In the genomic region with DNA sequence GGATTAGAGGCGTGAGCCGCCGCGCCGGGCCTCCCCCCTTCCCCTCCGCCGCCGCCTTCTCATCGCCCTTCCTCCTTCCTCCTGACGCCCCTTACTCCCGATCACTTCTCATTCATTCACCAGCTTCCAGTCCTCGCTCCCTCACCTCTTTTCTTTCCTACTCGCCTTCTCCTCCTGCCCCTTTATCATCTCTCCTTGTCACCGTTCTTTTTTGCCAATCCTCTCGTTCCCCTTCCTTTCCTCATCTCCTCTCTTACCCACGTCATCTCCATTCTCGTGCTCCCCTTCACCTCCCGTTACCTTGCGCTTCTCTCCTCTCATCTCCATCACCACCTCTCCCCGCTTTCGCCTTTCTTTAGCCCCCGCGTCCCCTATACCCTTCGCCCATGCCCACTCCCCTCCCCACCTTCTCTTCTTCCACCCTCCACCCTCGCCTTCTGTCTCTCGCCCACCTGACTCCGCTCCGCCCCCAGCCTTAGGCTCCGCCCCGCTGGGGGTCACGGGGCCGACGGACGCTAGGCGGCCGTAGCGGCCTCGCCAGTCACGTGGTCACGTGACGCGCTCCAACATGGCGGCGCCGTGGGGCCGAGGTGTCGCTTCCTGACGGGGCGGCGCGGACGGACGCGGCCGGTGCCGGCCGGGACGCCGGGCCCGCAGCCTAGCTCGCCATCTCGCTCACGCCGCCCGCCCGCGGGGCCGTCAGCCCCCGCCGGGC, we compare ENCODE assay signal across 1 cellular context.
TF ChIP-seq lines count a peak whose summit lies in the region.

A gene (plus strand): TSS at position 544 of the 715 bp plus-strand sequence. CDS start 179 bp downstream, outside the sequence.

TF ChIP-seq in HepG2, 621 proteins besides CTCF, POLR2A, EP300 and RAD21 (continued from another document and continues in another):
- TF ChIP-seq, protein P1, sequence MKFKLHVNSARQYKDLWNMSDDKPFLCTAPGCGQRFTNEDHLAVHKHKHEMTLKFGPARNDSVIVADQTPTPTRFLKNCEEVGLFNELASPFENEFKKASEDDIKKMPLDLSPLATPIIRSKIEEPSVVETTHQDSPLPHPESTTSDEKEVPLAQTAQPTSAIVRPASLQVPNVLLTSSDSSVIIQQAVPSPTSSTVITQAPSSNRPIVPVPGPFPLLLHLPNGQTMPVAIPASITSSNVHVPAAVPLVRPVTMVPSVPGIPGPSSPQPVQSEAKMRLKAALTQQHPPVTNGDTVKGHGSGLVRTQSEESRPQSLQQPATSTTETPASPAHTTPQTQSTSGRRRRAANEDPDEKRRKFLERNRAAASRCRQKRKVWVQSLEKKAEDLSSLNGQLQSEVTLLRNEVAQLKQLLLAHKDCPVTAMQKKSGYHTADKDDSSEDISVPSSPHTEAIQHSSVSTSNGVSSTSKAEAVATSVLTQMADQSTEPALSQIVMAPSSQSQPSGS (CRISPR knock-in tag; IDR thresholded peaks at IDR 0.05) = no peak
- TF ChIP-seq HNRNPH1 (optimal IDR thresholded peaks at IDR 0.05; ENCODE audit: low read depth, low read length) (peak; percentile 97), ZNF343 (CRISPR knock-in tag; IDR thresholded peaks at IDR 0.05) (peak; percentile 69; the same call in 1 of the 2 replicates), ZNF619 (CRISPR knock-in tag; IDR thresholded peaks at IDR 0.05) (no peak), NR3C1 (CRISPR knock-in tag; IDR thresholded peaks at IDR 0.05) (no peak), ATF7 (IDR thresholded peaks at IDR 0.05) (peak; percentile 81), ATF7 (CRISPR knock-in tag; IDR thresholded peaks at IDR 0.05) (no peak), ZBTB21 (CRISPR knock-in tag; IDR thresholded peaks at IDR 0.05) (no peak; the same call in 1 of the 2 replicates), YY1 (IDR thresholded peaks at IDR 0.05; ENCODE audit: insufficient read depth, insufficient replicate concordance, low read depth, low read length) (peak; percentile 99), MEF2D (CRISPR knock-in tag; IDR thresholded peaks at IDR 0.05) (peak; percentile 43; the same call in 1 of the 2 replicates), RORA (CRISPR knock-in tag; IDR thresholded peaks at IDR 0.05) (no peak), ZNF792 (CRISPR knock-in tag; IDR thresholded peaks at IDR 0.05) (peak; percentile 72; the same call in 1 of the 2 replicates), JDP2 (CRISPR knock-in tag; IDR thresholded peaks at IDR 0.05; ENCODE audit: borderline replicate concordance) (no peak), EHMT2 (IDR thresholded peaks at IDR 0.05; ENCODE audit: borderline replicate concordance, low read depth, low read length) (no peak), ZNF460 (CRISPR knock-in tag; IDR thresholded peaks at IDR 0.05; ENCODE audit: borderline replicate concordance) (no peak), ZNF761 (CRISPR knock-in tag; conservative IDR thresholded peaks at IDR 0.05) (no peak; the same call in 1 of the 2 replicates), CCAR2 (optimal IDR thresholded peaks at IDR 0.05; ENCODE audit: low read depth, low read length) (peak; percentile 65), ZNF441 (CRISPR knock-in tag; IDR thresholded peaks at IDR 0.05; ENCODE audit: borderline replicate concordance) (peak; percentile 91), RFX1 (IDR thresholded peaks at IDR 0.05) (no peak), GTF2F1 (IDR thresholded peaks at IDR 0.05; ENCODE audit: low read length) (peak; percentile 98), PAX8 (CRISPR knock-in tag; IDR thresholded peaks at IDR 0.05; ENCODE audit: borderline replicate concordance) (peak; percentile 85; the same call in 1 of the 2 replicates), RFXAP (CRISPR knock-in tag; IDR thresholded peaks at IDR 0.05; ENCODE audit: borderline replicate concordance) (no peak), ZNF367 (CRISPR knock-in tag; IDR thresholded peaks at IDR 0.05; ENCODE audit: borderline replicate concordance) (no peak), BORCS8-MEF2B (CRISPR knock-in tag; IDR thresholded peaks at IDR 0.05) (no peak), HNRNPLL (IDR thresholded peaks at IDR 0.05; ENCODE audit: low read depth, low read length, poor library complexity, severe bottlenecking) (peak; percentile 74), HCFC1 (IDR thresholded peaks at IDR 0.05; ENCODE audit: low read depth, low read length) (peak; percentile 64), NFYB (CRISPR knock-in tag; IDR thresholded peaks at IDR 0.05) (no peak), SOX5 (CRISPR knock-in tag; IDR thresholded peaks at IDR 0.05; ENCODE audit: borderline replicate concordance) (peak; percentile 70; the same call in 1 of the 2 replicates), ZNF737 (CRISPR knock-in tag; IDR thresholded peaks at IDR 0.05; ENCODE audit: borderline replicate concordance) (no peak), SP1 (IDR thresholded peaks at IDR 0.05) (peak; percentile 68; the same call in 1 of the 2 replicates), SP1 (CRISPR knock-in tag; IDR thresholded peaks at IDR 0.05) (peak; percentile 87), MTA3 (CRISPR knock-in tag; IDR thresholded peaks at IDR 0.05) (no peak), ZFP36L2 (CRISPR knock-in tag; IDR thresholded peaks at IDR 0.05) (no peak), TARDBP (CRISPR knock-in tag; IDR thresholded peaks at IDR 0.05) (0 out of 2 replicates have a peak, but pooled peaks have one; percentile 23), POLR2AphosphoS5 (IDR thresholded peaks at IDR 0.05; ENCODE audit: low read depth, low read length) (peak; percentile 93), ZNF24 (IDR thresholded peaks at IDR 0.05) (0 out of 2 replicates have a peak, but pooled peaks have one; percentile 35), SIN3B (IDR thresholded peaks at IDR 0.05; ENCODE audit: low read length) (peak; percentile 68; the same call in 1 of the 2 replicates), ZC3H4 (CRISPR knock-in tag; IDR thresholded peaks at IDR 0.05; ENCODE audit: borderline replicate concordance) (no peak), SIX1 (CRISPR knock-in tag; IDR thresholded peaks at IDR 0.05; ENCODE audit: borderline replicate concordance) (no peak), ZNF773 (CRISPR knock-in tag; IDR thresholded peaks at IDR 0.05; ENCODE audit: borderline replicate concordance) (no peak; the same call in 1 of the 2 replicates), ZNF484 (CRISPR knock-in tag; IDR thresholded peaks at IDR 0.05; ENCODE audit: borderline replicate concordance, low read depth) (no peak), ZSCAN12 (CRISPR knock-in tag; IDR thresholded peaks at IDR 0.05) (no peak), MIER3 (CRISPR knock-in tag; IDR thresholded peaks at IDR 0.05; ENCODE audit: borderline replicate concordance) (no peak; the same call in 1 of the 2 replicates)
- TF ChIP-seq, protein P2, sequence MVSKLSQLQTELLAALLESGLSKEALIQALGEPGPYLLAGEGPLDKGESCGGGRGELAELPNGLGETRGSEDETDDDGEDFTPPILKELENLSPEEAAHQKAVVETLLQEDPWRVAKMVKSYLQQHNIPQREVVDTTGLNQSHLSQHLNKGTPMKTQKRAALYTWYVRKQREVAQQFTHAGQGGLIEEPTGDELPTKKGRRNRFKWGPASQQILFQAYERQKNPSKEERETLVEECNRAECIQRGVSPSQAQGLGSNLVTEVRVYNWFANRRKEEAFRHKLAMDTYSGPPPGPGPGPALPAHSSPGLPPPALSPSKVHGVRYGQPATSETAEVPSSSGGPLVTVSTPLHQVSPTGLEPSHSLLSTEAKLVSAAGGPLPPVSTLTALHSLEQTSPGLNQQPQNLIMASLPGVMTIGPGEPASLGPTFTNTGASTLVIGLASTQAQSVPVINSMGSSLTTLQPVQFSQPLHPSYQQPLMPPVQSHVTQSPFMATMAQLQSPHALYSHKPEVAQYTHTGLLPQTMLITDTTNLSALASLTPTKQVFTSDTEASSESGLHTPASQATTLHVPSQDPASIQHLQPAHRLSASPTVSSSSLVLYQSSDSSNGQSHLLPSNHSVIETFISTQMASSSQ (IDR thresholded peaks at IDR 0.05; ENCODE audit: low read depth) = no peak
- TF ChIP-seq, protein P2 (CRISPR knock-in tag; IDR thresholded peaks at IDR 0.05; ENCODE audit: borderline replicate concordance) = peak; percentile 83
- TF ChIP-seq, protein P3, sequence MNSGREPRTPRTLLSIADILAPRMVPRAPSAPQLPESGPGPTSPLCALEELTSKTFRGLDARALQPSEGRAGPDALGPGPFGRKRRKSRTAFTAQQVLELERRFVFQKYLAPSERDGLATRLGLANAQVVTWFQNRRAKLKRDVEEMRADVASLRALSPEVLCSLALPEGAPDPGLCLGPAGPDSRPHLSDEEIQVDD (CRISPR knock-in tag; IDR thresholded peaks at IDR 0.05; ENCODE audit: borderline replicate concordance) = peak; percentile 63; the same call in 1 of the 2 replicates
- TF ChIP-seq, protein P4, sequence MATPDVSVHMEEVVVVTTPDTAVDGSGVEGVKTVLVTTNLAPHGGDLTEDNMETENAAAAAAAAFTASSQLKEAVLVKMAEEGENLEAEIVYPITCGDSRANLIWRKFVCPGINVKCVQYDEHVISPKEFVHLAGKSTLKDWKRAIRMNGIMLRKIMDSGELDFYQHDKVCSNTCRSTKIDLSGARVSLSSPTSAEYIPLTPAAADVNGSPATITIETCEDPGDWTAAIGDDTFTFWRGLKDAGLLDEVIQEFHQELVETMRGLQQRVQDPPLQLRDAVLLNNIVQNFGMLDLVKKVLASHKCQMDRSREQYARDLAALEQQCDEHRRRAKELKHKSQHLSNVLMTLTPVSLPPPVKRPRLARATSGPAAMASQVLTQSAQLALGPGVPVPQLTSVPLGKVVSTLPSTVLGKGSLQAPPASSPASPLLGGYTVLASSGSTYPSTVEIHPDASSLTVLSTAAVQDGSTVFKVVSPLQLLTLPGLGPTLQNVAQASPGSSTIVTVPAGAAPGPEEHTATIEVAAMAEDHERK (CRISPR knock-in tag; IDR thresholded peaks at IDR 0.05; ENCODE audit: low read depth) = peak; percentile 90
- TF ChIP-seq, protein P5, sequence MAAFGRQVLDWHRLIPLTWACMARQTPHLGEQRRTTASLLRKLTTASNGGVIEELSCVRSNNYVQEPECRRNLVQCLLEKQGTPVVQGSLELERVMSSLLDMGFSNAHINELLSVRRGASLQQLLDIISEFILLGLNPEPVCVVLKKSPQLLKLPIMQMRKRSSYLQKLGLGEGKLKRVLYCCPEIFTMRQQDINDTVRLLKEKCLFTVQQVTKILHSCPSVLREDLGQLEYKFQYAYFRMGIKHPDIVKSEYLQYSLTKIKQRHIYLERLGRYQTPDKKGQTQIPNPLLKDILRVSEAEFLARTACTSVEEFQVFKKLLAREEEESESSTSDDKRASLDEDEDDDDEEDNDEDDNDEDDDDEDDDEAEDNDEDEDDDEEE (CRISPR knock-in tag; IDR thresholded peaks at IDR 0.05) = peak; percentile 15
- TF ChIP-seq, protein P6, sequence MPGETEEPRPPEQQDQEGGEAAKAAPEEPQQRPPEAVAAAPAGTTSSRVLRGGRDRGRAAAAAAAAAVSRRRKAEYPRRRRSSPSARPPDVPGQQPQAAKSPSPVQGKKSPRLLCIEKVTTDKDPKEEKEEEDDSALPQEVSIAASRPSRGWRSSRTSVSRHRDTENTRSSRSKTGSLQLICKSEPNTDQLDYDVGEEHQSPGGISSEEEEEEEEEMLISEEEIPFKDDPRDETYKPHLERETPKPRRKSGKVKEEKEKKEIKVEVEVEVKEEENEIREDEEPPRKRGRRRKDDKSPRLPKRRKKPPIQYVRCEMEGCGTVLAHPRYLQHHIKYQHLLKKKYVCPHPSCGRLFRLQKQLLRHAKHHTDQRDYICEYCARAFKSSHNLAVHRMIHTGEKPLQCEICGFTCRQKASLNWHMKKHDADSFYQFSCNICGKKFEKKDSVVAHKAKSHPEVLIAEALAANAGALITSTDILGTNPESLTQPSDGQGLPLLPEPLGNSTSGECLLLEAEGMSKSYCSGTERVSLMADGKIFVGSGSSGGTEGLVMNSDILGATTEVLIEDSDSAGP (CRISPR knock-in tag; IDR thresholded peaks at IDR 0.05; ENCODE audit: borderline replicate concordance) = peak; percentile 28; the same call in 1 of the 2 replicates
